ENCODE assay signal across 15 cellular contexts in the genomic region with DNA sequence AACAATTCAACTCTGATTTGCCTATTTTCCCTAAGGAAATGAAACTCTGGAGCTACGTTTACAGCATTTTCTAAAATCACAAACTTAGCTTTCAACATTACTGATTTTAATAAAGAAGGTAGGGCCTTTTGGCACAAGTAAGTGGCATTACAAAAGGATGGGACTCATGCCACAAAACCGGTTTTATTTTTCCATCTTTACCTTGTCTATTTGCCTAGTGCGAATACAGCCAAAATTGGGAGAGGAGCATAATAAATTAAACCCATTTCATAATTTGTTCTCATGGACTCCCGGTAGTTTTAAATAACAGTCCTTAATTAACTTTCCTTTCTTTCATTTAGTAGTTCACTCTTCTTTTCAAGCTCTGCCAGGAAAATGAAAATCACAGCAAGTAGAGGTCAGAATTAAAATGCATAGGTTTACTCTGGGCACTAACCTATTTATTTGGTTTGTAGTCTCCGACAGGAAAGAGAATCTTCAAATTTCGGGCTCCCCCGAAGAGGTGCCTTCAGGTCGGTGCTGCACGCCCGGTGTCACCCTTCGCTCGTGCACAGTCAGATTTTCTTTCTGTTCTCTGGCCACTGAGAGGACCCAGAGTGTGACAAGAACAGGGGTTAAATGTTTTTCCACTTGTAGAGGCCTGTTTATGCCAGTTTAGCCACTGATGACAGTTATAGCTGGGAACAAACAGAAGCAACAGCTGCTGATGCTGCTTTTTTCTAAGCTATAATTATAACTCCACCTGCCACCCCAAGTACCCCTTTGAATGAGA. TPM values are rescaled to one million over a fixed set of nuclear protein-coding genes. Genes with fewer than 3 reads are reported as not detected.
DNase-seq lines count a peak whose midpoint lies in the region; ATAC-seq and TF ChIP-seq lines count a peak whose summit lies in the region.
"Had no signal": no experiment of that assay in that cellular context is flagged by ENCODE, and none has a peak within 500 bp of the region (broad histone marks: within the 10 kb centered on the region; RNA-seq: fewer than 3 reads in every experiment).

A gene (minus strand): TSS at position 535 of the 772 bp plus-strand sequence. CDS start 1,505 bp downstream, outside the sequence.

- H3K9me3 Mint-ChIP-seq in neural crest cell = no peaks in the 10 kb centered on the region
- H3K9me3 Mint-ChIP-seq: CD8-positive, alpha-beta T cell had no signal

- DNase-seq in G401 (ENCODE audit: low spot score) (peak; percentile 72), NCI-H1694 treated with DMSO at 0.1 percent for 48 hours (lab: John Stamatoyannopoulos, UW) (peak; percentile 89), NCI-H748 treated with DMSO at 0.1 percent for 48 hours (lab: John Stamatoyannopoulos, UW) (peak; percentile 96), neural crest cell (ENCODE audit: low read depth, low spot score) (no peak), Karpas-422 (no peak)
- DNase-seq: activated CD8-positive, alpha-beta memory T cell treated with anti-CD3 and anti-CD28 coated beads, Interleukin-2, amount 10 ng/mL, durations not matched to agents 7 days and 5 days; CD8-positive, alpha-beta T cell; colonic mucosa; MV-4-11 had no signal

- no peaks in the 10 kb centered on the region for H3K4me1 Mint-ChIP-seq in neural crest cell
- H3K4me1 Mint-ChIP-seq: activated CD8-positive, alpha-beta memory T cell treated with anti-CD3 and anti-CD28 coated beads, Interleukin-2, amount 10 ng/mL, durations not matched to agents 7 days and 5 days had no signal

- no peaks in the 10 kb centered on the region for H3K27me3 Mint-ChIP-seq in neural crest cell (ENCODE audit: low read depth)

- no peaks in the 10 kb centered on the region for H3K36me3 Mint-ChIP-seq in neural crest cell (ENCODE audit: low read depth)
- H3K36me3 Mint-ChIP-seq: CD8-positive, alpha-beta T cell had no signal

- H3K4me3 ChIP-seq in Karpas-422 (ENCODE audit: low read length) (no peak within 1 kb of the TSS), gastroesophageal sphincter (no peak within 1 kb of the TSS)
- H3K4me3 ChIP-seq: colonic mucosa, esophagus muscularis mucosa, SJSA1 had no signal

- peak within 1 kb of the TSS; percentile 31 for H3K27ac Mint-ChIP-seq in neural crest cell (ENCODE audit: unreplicated experiment)
- H3K27ac Mint-ChIP-seq: activated CD8-positive, alpha-beta memory T cell treated with anti-CD3 and anti-CD28 coated beads, Interleukin-2, amount 10 ng/mL, durations not matched to agents 7 days and 5 days; CD8-positive, alpha-beta T cell had no signal

- in situ Hi-C loops in G401 (cut with HindIII; ENCODE audit: low sequenced_read_pairs) = no loop called here

- TF ChIP-seq EP300 in gastroesophageal sphincter (IDR thresholded peaks at IDR 0.05) = no peak

- no peaks in the 10 kb centered on the region; the same call in 1 of the 2 replicates for H3K27me3 ChIP-seq in Karpas-422 (ENCODE audit: low read length)
- no peaks in the 10 kb centered on the region for H3K27me3 ChIP-seq in gastroesophageal sphincter
- H3K27me3 ChIP-seq: colonic mucosa, esophagus muscularis mucosa, SJSA1 had no signal

- no peak within 1 kb of the TSS for H3K9ac ChIP-seq in Karpas-422 (ENCODE audit: low read length)

- H3K79me2 ChIP-seq in Karpas-422 (ENCODE audit: low read length) = no peaks in the 10 kb centered on the region

- H3K9me3 ChIP-seq in Karpas-422 (ENCODE audit: low read length) (no peaks in the 10 kb centered on the region), gastroesophageal sphincter (no peaks in the 10 kb centered on the region)
- H3K9me3 ChIP-seq: colonic mucosa, esophagus muscularis mucosa, SJSA1 had no signal

- TF ChIP-seq POLR2A in gastroesophageal sphincter (IDR thresholded peaks at IDR 0.05) = no peak

- no peak within 1 kb of the TSS for H3K4me3 Mint-ChIP-seq in neural crest cell
- H3K4me3 Mint-ChIP-seq: activated CD8-positive, alpha-beta memory T cell treated with anti-CD3 and anti-CD28 coated beads, Interleukin-2, amount 10 ng/mL, durations not matched to agents 7 days and 5 days; CD8-positive, alpha-beta T cell had no signal

- no peaks in the 10 kb centered on the region for H4K20me1 ChIP-seq in Karpas-422 (ENCODE audit: insufficient read depth, low read depth, low read length)

- H3K4me2 ChIP-seq in Karpas-422 (ENCODE audit: low read depth, low read length, poor library complexity, severe bottlenecking) = no peak within 1 kb of the TSS

- TF ChIP-seq CTCF in neural crest cell (conservative IDR thresholded peaks at IDR 0.05) (no peak), gastroesophageal sphincter (IDR thresholded peaks at IDR 0.05) (no peak)

- no peaks in the 10 kb centered on the region for H3K4me1 ChIP-seq in Karpas-422 (ENCODE audit: low read length)
- no peaks in the 10 kb centered on the region for H3K4me1 ChIP-seq in gastroesophageal sphincter
- H3K4me1 ChIP-seq: colonic mucosa, esophagus muscularis mucosa, SJSA1 had no signal

- H3K36me3 ChIP-seq in Karpas-422 (ENCODE audit: insufficient read depth, low read length) (no peaks in the 10 kb centered on the region), gastroesophageal sphincter (no peaks in the 10 kb centered on the region)
- H3K36me3 ChIP-seq: colonic mucosa, esophagus muscularis mucosa, SJSA1 had no signal

- H3K27ac ChIP-seq in Karpas-422 (ENCODE audit: low read length) = no peak within 1 kb of the TSS
- H3K27ac ChIP-seq in gastroesophageal sphincter = no peak within 1 kb of the TSS
- H3K27ac ChIP-seq: colonic mucosa, esophagus muscularis mucosa, SJSA1 had no signal

- ATAC-seq in GM21825 (IDR thresholded peaks at IDR 0.05; ENCODE audit: unreplicated experiment) (no peak), gastroesophageal sphincter (no peak), GM19328 (IDR thresholded peaks at IDR 0.05; ENCODE audit: unreplicated experiment) (no peak)
- ATAC-seq: activated CD8-positive, alpha-beta memory T cell treated with anti-CD3 and anti-CD28 coated beads, Interleukin-2, amount 10 ng/mL, durations not matched to agents 7 days and 5 days; CD8-positive, alpha-beta T cell had no signal

- 82 to 86% methylated on average over 9 to 12 of the region's 12 CpGs for WGBS in gastroesophageal sphincter (ENCODE audit: low coverage in 1 of 2), 2 donors

- no peaks in the 10 kb centered on the region for H3K9me2 ChIP-seq in Karpas-422 (replicated peaks; ENCODE audit: insufficient read depth, low read length)

- no peak within 1 kb of the TSS for H2AFZ ChIP-seq in Karpas-422 (ENCODE audit: low read length)

RNA-seq across cellular contexts. Expression of the gene that starts here (rescaled TPM):
- 0.61 TPM in 1 of 2 replicates, not detected in the other for total RNA-seq in G401 (2014; rRNA removed; shearing (Covaris generic))
- not detected in 2 replicates for total RNA-seq in neural crest cell
- total RNA-seq in Karpas-422 (2014; rRNA removed; shearing (Covaris generic); ENCODE audit: low replicate concordance) = not detected in 2 replicates
- total RNA-seq in gastroesophageal sphincter = under 1 TPM in 1 of 4 donors, not detected in 3; 0.23 TPM
- total RNA-seq: activated CD8-positive, alpha-beta memory T cell treated with anti-CD3 and anti-CD28 coated beads, Interleukin-2, amount 10 ng/mL, durations not matched to agents 7 days and 5 days; CD8-positive, alpha-beta T cell; colonic mucosa; SJSA1; subcutaneous adipose tissue had no signal

Comparison
In these comparisons a context has a peak if more than half of its experiments do, and no peak if none do; other contexts are left out.
1. Peak in DNase-seq in G401; RNA of the gene not detected or under 1 TPM.
2. DNase-seq: peak in NCI-H1694 treated with DMSO at 0.1 percent for 48 hours (single experiment) and NCI-H748 treated with DMSO at 0.1 percent for 48 hours (single experiment); none in neural crest cell (single experiment) and Karpas-422 (single experiment).